ENCODE assay signal across 17 cellular contexts in genomic region chr14:62645649-62646048, GRCh38.
DNase-seq lines count a peak whose midpoint lies in the region; TF ChIP-seq lines count a peak whose summit lies in the region.
"Had no signal": no experiment of that assay in that cellular context is flagged by ENCODE, and none has a peak within 500 bp of the region (broad histone marks: within the 10 kb centered on the region; RNA-seq: fewer than 3 reads in every experiment).

No MANE protein-coding gene starts in this region.

- no peaks in the 10 kb centered on the region for H3K36me3 Mint-ChIP-seq in neural progenitor cell

- H3K27me3 Mint-ChIP-seq in neural progenitor cell (ENCODE audit: insufficient read depth, low read depth), result no peaks in the 10 kb centered on the region
- H3K27me3 Mint-ChIP-seq: CD4-positive, alpha-beta T cell had no signal

- no peaks in the 10 kb centered on the region for H3K27me3 ChIP-seq in neural progenitor cell
- H3K27me3 ChIP-seq: BE2C had no signal

- no peak overlapping the region for H3K4me2 ChIP-seq in neural progenitor cell
- H3K4me2 ChIP-seq: PC-9 had no signal

- TF ChIP-seq CTCF in astrocyte of the spinal cord (IDR thresholded peaks at IDR 0.05; ENCODE audit: low read depth, low read length) (no peak), neural progenitor cell (IDR thresholded peaks at IDR 0.05) (no peak)

- in situ Hi-C loops in astrocyte of the spinal cord (cut with HindIII; ENCODE audit: low sequenced_read_pairs), result no loop called here

- no peaks in the 10 kb centered on the region for H4K20me1 ChIP-seq in neural progenitor cell (ENCODE audit: low read depth)

- H3K4me1 Mint-ChIP-seq in neural progenitor cell, result no peaks in the 10 kb centered on the region
- H3K4me1 Mint-ChIP-seq: H9 had no signal

- H3K9me3 ChIP-seq in neural progenitor cell (ENCODE audit: low read depth), result no peaks in the 10 kb centered on the region
- H3K9me3 ChIP-seq: BE2C had no signal

- H3K27ac ChIP-seq in neural progenitor cell, result no peak overlapping the region
- H3K27ac ChIP-seq: PC-9 had no signal

- H3F3A ChIP-seq in neural progenitor cell (ENCODE audit: low read depth), result no peaks in the 10 kb centered on the region

- no peak overlapping the region for H3K9ac ChIP-seq in neural progenitor cell

- no peak overlapping the region for H3K27ac Mint-ChIP-seq in neural progenitor cell
- H3K27ac Mint-ChIP-seq: CD4-positive, alpha-beta T cell; H9 had no signal

- DNase-seq in EL (peak; percentile 54), NCI-H226 (peak; percentile 7), astrocyte of the spinal cord (ENCODE audit: low read depth, low spot score) (peak; percentile 57), neural progenitor cell (ENCODE audit: low spot score) (no peak), NCI-H526 treated with DMSO at 0.1 percent for 48 hours (lab: John Stamatoyannopoulos, UW) (no peak), germinal center (ENCODE audit: low spot score) (no peak), DMS 273 treated with DMSO at 0.1 percent for 48 hours (lab: John Stamatoyannopoulos, UW) (no peak), NCI-H2196 (lab: John Stamatoyannopoulos, UW; ENCODE audit: unreplicated experiment) (no peak)
- DNase-seq: ACHN; BE2C; CD4-positive, alpha-beta T cell; H9; MV-4-11; NCI-H1436; NCI-H2029; NCI-H510A treated with DMSO at 0.1 percent for 48 hours; PC-9 had no signal

- peak overlapping the region; percentile 39 for H2AFZ ChIP-seq in neural progenitor cell (replicated peaks)
- H2AFZ ChIP-seq: PC-9 had no signal

- no peak overlapping the region for H3K4me3 ChIP-seq in astrocyte of the spinal cord (ENCODE audit: low read depth, low read length)
- no peak overlapping the region for H3K4me3 ChIP-seq in neural progenitor cell
- H3K4me3 ChIP-seq: PC-9 had no signal

- no peaks in the 10 kb centered on the region for H3K9me3 Mint-ChIP-seq in neural progenitor cell

- H3K4me3 Mint-ChIP-seq in neural progenitor cell, result no peak overlapping the region
- H3K4me3 Mint-ChIP-seq: CD4-positive, alpha-beta T cell; H9 had no signal

- no peaks in the 10 kb centered on the region for H3K4me1 ChIP-seq in neural progenitor cell
- H3K4me1 ChIP-seq: BE2C had no signal

- no peaks in the 10 kb centered on the region for H3K79me2 ChIP-seq in neural progenitor cell (ENCODE audit: low read depth)

- no peaks in the 10 kb centered on the region for H3K36me3 ChIP-seq in neural progenitor cell
- H3K36me3 ChIP-seq: BE2C had no signal

Comparison
In these comparisons a context has a peak if more than half of its experiments do, and no peak if none do; other contexts are left out.
1. DNase-seq: peak in EL (single experiment), NCI-H226 (single experiment) and astrocyte of the spinal cord (single experiment); none in neural progenitor cell (single experiment), NCI-H526 treated with DMSO at 0.1 percent for 48 hours (single experiment), germinal center (single experiment), DMS 273 treated with DMSO at 0.1 percent for 48 hours (single experiment) and NCI-H2196 (single experiment).